ENCODE assay signal across 1 cellular context in the genomic region with DNA sequence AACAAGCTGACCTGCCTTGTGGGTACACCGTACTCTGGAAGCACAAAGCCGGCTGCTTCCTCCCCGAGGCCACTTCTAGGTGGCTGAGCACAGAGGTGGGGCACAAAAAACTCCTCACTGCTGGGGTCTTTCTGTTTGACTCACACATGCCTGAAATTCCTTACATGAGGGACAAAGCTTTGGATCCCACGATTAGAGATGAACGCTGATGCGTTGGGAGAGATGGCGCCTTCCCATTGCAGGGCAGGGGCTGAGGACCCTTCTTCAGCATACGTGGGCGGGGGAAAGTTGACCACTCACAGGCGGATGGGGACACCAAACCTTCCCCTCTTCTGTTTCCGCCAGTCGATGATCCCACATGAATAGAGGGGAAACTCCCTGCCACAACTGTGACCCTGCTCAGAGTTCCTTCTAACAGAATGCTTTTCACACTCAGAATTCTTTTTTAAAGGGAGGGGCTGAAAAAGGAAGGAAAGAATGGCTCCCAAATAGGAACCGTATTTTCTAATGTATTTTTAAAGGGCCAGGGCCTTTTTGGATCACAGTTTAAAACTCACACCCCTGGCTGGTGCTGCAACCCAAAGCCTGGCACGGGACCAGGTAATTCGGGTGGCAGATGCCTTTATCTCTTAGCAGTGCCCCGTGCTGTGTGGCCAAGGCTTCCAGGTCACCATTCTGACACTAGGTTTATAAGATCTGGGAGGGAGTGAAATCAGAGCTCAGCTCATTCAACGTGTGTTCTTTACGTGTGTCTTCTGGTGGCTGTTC.
TF ChIP-seq lines count a peak whose summit lies in the region.

No MANE protein-coding gene starts in this region.

TF ChIP-seq in HepG2, 621 proteins besides CTCF, POLR2A, EP300 and RAD21 (continued from another document):
- TF ChIP-seq, protein P1, sequence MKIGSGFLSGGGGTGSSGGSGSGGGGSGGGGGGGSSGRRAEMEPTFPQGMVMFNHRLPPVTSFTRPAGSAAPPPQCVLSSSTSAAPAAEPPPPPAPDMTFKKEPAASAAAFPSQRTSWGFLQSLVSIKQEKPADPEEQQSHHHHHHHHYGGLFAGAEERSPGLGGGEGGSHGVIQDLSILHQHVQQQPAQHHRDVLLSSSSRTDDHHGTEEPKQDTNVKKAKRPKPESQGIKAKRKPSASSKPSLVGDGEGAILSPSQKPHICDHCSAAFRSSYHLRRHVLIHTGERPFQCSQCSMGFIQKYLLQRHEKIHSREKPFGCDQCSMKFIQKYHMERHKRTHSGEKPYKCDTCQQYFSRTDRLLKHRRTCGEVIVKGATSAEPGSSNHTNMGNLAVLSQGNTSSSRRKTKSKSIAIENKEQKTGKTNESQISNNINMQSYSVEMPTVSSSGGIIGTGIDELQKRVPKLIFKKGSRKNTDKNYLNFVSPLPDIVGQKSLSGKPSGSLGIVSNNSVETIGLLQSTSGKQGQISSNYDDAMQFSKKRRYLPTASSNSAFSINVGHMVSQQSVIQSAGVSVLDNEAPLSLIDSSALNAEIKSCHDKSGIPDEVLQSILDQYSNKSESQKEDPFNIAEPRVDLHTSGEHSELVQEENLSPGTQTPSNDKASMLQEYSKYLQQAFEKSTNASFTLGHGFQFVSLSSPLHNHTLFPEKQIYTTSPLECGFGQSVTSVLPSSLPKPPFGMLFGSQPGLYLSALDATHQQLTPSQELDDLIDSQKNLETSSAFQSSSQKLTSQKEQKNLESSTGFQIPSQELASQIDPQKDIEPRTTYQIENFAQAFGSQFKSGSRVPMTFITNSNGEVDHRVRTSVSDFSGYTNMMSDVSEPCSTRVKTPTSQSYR (CRISPR knock-in tag; IDR thresholded peaks at IDR 0.05; ENCODE audit: borderline replicate concordance): no peak
- TF ChIP-seq, protein P2, sequence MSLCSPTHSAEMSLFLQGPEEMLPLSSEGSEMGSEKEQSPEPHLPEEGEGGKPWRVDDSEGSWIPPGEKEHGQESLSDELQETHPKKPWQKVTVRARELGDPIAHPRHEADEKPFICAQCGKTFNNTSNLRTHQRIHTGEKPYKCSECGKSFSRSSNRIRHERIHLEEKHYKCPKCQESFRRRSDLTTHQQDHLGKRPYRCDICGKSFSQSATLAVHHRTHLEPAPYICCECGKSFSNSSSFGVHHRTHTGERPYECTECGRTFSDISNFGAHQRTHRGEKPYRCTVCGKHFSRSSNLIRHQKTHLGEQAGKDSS (CRISPR knock-in tag; IDR thresholded peaks at IDR 0.05; ENCODE audit: borderline replicate concordance, low read depth): no peak
- TF ChIP-seq, protein P3, sequence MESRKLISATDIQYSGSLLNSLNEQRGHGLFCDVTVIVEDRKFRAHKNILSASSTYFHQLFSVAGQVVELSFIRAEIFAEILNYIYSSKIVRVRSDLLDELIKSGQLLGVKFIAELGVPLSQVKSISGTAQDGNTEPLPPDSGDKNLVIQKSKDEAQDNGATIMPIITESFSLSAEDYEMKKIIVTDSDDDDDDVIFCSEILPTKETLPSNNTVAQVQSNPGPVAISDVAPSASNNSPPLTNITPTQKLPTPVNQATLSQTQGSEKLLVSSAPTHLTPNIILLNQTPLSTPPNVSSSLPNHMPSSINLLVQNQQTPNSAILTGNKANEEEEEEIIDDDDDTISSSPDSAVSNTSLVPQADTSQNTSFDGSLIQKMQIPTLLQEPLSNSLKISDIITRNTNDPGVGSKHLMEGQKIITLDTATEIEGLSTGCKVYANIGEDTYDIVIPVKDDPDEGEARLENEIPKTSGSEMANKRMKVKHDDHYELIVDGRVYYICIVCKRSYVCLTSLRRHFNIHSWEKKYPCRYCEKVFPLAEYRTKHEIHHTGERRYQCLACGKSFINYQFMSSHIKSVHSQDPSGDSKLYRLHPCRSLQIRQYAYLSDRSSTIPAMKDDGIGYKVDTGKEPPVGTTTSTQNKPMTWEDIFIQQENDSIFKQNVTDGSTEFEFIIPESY (CRISPR knock-in tag; IDR thresholded peaks at IDR 0.05): no peak
- TF ChIP-seq, protein P4, sequence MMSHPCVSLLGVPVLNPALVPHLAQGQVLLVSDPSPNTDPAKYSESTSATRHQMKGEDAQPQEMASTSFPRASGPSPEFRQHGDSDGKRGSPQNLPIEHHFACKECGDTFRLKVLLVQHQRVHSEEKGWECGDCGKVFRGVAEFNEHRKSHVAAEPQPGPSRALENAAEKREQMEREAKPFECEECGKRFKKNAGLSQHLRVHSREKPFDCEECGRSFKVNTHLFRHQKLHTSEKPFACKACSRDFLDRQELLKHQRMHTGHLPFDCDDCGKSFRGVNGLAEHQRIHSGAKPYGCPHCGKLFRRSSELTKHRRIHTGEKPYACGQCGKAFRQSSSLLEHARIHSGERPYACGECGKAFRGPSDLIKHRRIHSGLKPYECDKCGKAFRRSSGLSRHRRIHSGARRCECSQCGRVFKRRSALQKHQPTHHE (CRISPR knock-in tag; IDR thresholded peaks at IDR 0.05; ENCODE audit: borderline replicate concordance): no peak
- no peak for TF ChIP-seq ZNF83 (CRISPR knock-in tag; IDR thresholded peaks at IDR 0.05; ENCODE audit: borderline replicate concordance)
- TF ChIP-seq ZNF354B (CRISPR knock-in tag; IDR thresholded peaks at IDR 0.05): no peak
- TF ChIP-seq, protein P5, sequence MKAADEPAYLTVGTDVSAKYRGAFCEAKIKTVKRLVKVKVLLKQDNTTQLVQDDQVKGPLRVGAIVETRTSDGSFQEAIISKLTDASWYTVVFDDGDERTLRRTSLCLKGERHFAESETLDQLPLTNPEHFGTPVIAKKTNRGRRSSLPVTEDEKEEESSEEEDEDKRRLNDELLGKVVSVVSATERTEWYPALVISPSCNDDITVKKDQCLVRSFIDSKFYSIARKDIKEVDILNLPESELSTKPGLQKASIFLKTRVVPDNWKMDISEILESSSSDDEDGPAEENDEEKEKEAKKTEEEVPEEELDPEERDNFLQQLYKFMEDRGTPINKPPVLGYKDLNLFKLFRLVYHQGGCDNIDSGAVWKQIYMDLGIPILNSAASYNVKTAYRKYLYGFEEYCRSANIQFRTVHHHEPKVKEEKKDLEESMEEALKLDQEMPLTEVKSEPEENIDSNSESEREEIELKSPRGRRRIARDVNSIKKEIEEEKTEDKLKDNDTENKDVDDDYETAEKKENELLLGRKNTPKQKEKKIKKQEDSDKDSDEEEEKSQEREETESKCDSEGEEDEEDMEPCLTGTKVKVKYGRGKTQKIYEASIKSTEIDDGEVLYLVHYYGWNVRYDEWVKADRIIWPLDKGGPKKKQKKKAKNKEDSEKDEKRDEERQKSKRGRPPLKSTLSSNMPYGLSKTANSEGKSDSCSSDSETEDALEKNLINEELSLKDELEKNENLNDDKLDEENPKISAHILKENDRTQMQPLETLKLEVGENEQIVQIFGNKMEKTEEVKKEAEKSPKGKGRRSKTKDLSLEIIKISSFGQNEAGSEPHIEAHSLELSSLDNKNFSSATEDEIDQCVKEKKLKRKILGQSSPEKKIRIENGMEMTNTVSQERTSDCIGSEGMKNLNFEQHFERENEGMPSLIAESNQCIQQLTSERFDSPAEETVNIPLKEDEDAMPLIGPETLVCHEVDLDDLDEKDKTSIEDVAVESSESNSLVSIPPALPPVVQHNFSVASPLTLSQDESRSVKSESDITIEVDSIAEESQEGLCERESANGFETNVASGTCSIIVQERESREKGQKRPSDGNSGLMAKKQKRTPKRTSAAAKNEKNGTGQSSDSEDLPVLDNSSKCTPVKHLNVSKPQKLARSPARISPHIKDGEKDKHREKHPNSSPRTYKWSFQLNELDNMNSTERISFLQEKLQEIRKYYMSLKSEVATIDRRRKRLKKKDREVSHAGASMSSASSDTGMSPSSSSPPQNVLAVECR (CRISPR knock-in tag; IDR thresholded peaks at IDR 0.05; ENCODE audit: borderline replicate concordance): no peak
- no peak for TF ChIP-seq ZNF282 (IDR thresholded peaks at IDR 0.05; ENCODE audit: partially characterized antibody)
TF ChIP-seq in HepG2: peak in this region for 0.
